Comparison of ENCODE assay signal across 8 cellular contexts in genomic region chr1:21439721-21440629, GRCh38. TPM values are rescaled to one million over a fixed set of nuclear protein-coding genes. Genes with fewer than 3 reads are reported as not detected.
DNase-seq lines count a peak whose midpoint lies in the region; ATAC-seq and TF ChIP-seq lines count a peak whose summit lies in the region.

Gene NBPF3 (plus strand): TSS chr1:21440137. CDS start chr1:21445087, 4,950 bp downstream.

- ATAC-seq in CD4-positive, alpha-beta T cell (ENCODE audit: poor library complexity) = peak; percentile 99
- peak; percentile 64 for ATAC-seq in GM19468 (IDR thresholded peaks at IDR 0.05; ENCODE audit: extremely low read depth, unreplicated experiment)
- ATAC-seq in naive thymus-derived CD4-positive, alpha-beta T cell = peak; percentile 99
- ATAC-seq in stimulated activated effector memory CD8-positive, alpha-beta T cell treated with anti-CD3 and anti-CD28 coated beads, Interleukin-12 subunit alpha, Interleukin-12 subunit beta, amount 100 ng/mL, for 72 hours = peak; percentile 96

- H3K4me3 ChIP-seq in fibroblast of lung (replicated peaks in 1 of 4; ENCODE audit: control extremely low read depth in 1 of 4, insufficient read depth in 1 of 4, low read depth in 3 of 4, low read length in 4 of 4) = peak within 1 kb of the TSS; percentile 57 to 83 (median 62)
- H3K4me3 ChIP-seq in naive thymus-derived CD4-positive, alpha-beta T cell (ENCODE audit: low read length) = peak within 1 kb of the TSS; percentile 80

- peak within 1 kb of the TSS; percentile 21 for H3K27ac ChIP-seq in CD4-positive, alpha-beta T cell (ENCODE audit: low read depth, low read length)
- H3K27ac ChIP-seq in fibroblast of lung (ENCODE audit: insufficient read depth, low read length) = peak within 1 kb of the TSS; percentile 62
- peak within 1 kb of the TSS; percentile 74 for H3K27ac ChIP-seq in naive thymus-derived CD4-positive, alpha-beta T cell (ENCODE audit: low read depth, low read length)

- POLR2A ChIA-PET in CD4-positive, alpha-beta T cell (lab: Charles Lee) = interaction anchor here (1.3 kb wide), 1 partner anchor 653 kb away, joined by 3 read pairs; the partner anchor contains the start of gene HP1BP3
- POLR2A ChIA-PET in naive thymus-derived CD4-positive, alpha-beta T cell (lab: Charles Lee) = no interaction called here

- CTCF ChIA-PET in CD4-positive, alpha-beta T cell (lab: Charles Lee) = no interaction called here
- CTCF ChIA-PET in naive thymus-derived CD4-positive, alpha-beta T cell (lab: Charles Lee) = no interaction called here

- H3K4me3 Mint-ChIP-seq in CD4-positive, alpha-beta T cell = peak within 1 kb of the TSS; percentile 97
- H3K4me3 Mint-ChIP-seq in activated T-helper 1 cell treated with anti-CD3 and anti-CD28 coated beads, Interleukin-12 subunit alpha, Interleukin-12 subunit beta, Interleukin-2, Interleukin-4 antibody, amounts not matched to agents 30 ng/mL and 10 ng/mL and 1 ng/mL, durations not matched to agents 14 hours and 24 hours and 36 hours = peak within 1 kb of the TSS; percentile 91
- H3K4me3 Mint-ChIP-seq in naive thymus-derived CD4-positive, alpha-beta T cell = peak within 1 kb of the TSS; percentile 89 to 98 (median 94)
- H3K4me3 Mint-ChIP-seq in stimulated activated effector memory CD8-positive, alpha-beta T cell treated with anti-CD3 and anti-CD28 coated beads, Interleukin-12 subunit alpha, Interleukin-12 subunit beta, amount 100 ng/mL, for 72 hours = peak within 1 kb of the TSS; percentile 91

- TF ChIP-seq CTCF in CD4-positive, alpha-beta T cell (IDR thresholded peaks at IDR 0.05) = no peak
- TF ChIP-seq CTCF in fibroblast of lung (conservative IDR thresholded peaks at IDR 0.05 in 1 of 2, IDR thresholded peaks at IDR 0.05 in 1 of 2; ENCODE audit: low read depth in 1 of 2, low read length in 2 of 2) = no peak

- H3K27ac Mint-ChIP-seq in CD4-positive, alpha-beta T cell = peak within 1 kb of the TSS; percentile 95
- H3K27ac Mint-ChIP-seq in activated T-helper 1 cell treated with anti-CD3 and anti-CD28 coated beads, Interleukin-12 subunit alpha, Interleukin-12 subunit beta, Interleukin-2, Interleukin-4 antibody, amounts not matched to agents 30 ng/mL and 10 ng/mL and 1 ng/mL, durations not matched to agents 14 hours and 24 hours and 36 hours = peak within 1 kb of the TSS; percentile 80
- peak within 1 kb of the TSS; percentile 73 to 96 (median 92) for H3K27ac Mint-ChIP-seq in naive thymus-derived CD4-positive, alpha-beta T cell
- H3K27ac Mint-ChIP-seq in stimulated activated effector memory CD8-positive, alpha-beta T cell treated with anti-CD3 and anti-CD28 coated beads, Interleukin-12 subunit alpha, Interleukin-12 subunit beta, amount 100 ng/mL, for 72 hours = peak within 1 kb of the TSS; percentile 70

- H3K9ac ChIP-seq in fibroblast of lung (ENCODE audit: insufficient read depth, low read length) = peak within 1 kb of the TSS; percentile 62

- DNase-seq in CD4-positive, alpha-beta T cell = peak; percentile 77 to 92 (median 85)
- DNase-seq in HuH-7.5 (ENCODE audit: low spot score) (peak; percentile 63), RKO (ENCODE audit: low spot score) (peak; percentile 90), fibroblast of lung (ENCODE audit: low read depth in 2 of 2) (peak; percentile 82 to 86)
- peak; percentile 82 for DNase-seq in activated T-helper 1 cell treated with anti-CD3 and anti-CD28 coated beads, Interleukin-12 subunit alpha, Interleukin-12 subunit beta, Interleukin-2, Interleukin-4 antibody, amounts not matched to agents 30 ng/mL and 10 ng/mL and 1 ng/mL, durations not matched to agents 14 hours and 24 hours and 36 hours (ENCODE audit: low spot score)
- peak; percentile 71 to 86 (median 83) for DNase-seq in naive thymus-derived CD4-positive, alpha-beta T cell
- DNase-seq in stimulated activated effector memory CD8-positive, alpha-beta T cell treated with anti-CD3 and anti-CD28 coated beads, Interleukin-12 subunit alpha, Interleukin-12 subunit beta, amount 100 ng/mL, for 72 hours (ENCODE audit: low spot score in 2 of 2) = peak; percentile 75 to 91

- H3K4me2 ChIP-seq in fibroblast of lung (ENCODE audit: extremely low read depth, insufficient read depth, low read length) = peak within 1 kb of the TSS; percentile 85

- H4K20me1 ChIP-seq in fibroblast of lung (ENCODE audit: control insufficient read depth, extremely low read depth, insufficient read depth, low read length) = no peaks in the 10 kb centered on the region

- intact Hi-C loops in CD4-positive, alpha-beta T cell (cut with DNase I, micrococcal nuclease) = loop anchor here in 1 of 2 experiments (2.0 to 5.0 kb wide), 2 partner anchors 93 to 343 kb away; partner anchors contain the start of gene USP48
- intact Hi-C loops in activated T-helper 1 cell treated with anti-CD3 and anti-CD28 coated beads, Interleukin-12 subunit alpha, Interleukin-12 subunit beta, Interleukin-2, Interleukin-4 antibody, amounts not matched to agents 30 ng/mL and 10 ng/mL and 1 ng/mL, durations not matched to agents 14 hours and 24 hours and 36 hours (cut with micrococcal nuclease) = loop anchor here (1.0 kb wide), 1 partner anchor 147 kb away; no protein-coding TSS in a partner anchor
- intact Hi-C loops in naive thymus-derived CD4-positive, alpha-beta T cell (cut with micrococcal nuclease) = loop anchor here in 1 of 2 donors (1.0 to 10.0 kb wide), 4 partner anchors 219 to 1015 kb away; partner anchors contain the start of genes EIF4G3, PINK1 and ZBTB40

- H3K79me2 ChIP-seq in fibroblast of lung (ENCODE audit: control insufficient read depth, insufficient read depth, low read length) = peaks cover 4% of the 10 kb centered on the region

- peaks cover 3% of the 10 kb centered on the region for H3K36me3 ChIP-seq in fibroblast of lung (ENCODE audit: control insufficient read depth, insufficient read depth, low read length)
- peaks cover 0 to 5% (median 0%) of the 10 kb centered on the region in 3 experiments for H3K36me3 ChIP-seq in naive thymus-derived CD4-positive, alpha-beta T cell (ENCODE audit: control insufficient read depth in 2 of 3, insufficient read depth in 3 of 3, low read length in 3 of 3)

- peaks cover 2% of the 10 kb centered on the region for H3K4me1 ChIP-seq in fibroblast of lung (ENCODE audit: control insufficient read depth, extremely low read depth, insufficient read depth, low read length)
- H3K4me1 ChIP-seq in naive thymus-derived CD4-positive, alpha-beta T cell (ENCODE audit: control insufficient read depth in 2 of 2, insufficient read depth in 2 of 2, low read length in 2 of 2) = no peaks in the 10 kb centered on the region

- peak within 1 kb of the TSS; percentile 91 for H2AFZ ChIP-seq in fibroblast of lung (ENCODE audit: low read length)

- H3K36me3 Mint-ChIP-seq in CD4-positive, alpha-beta T cell (ENCODE audit: low read depth) = peaks cover 20% of the 10 kb centered on the region
- no peaks in the 10 kb centered on the region for H3K36me3 Mint-ChIP-seq in activated T-helper 1 cell treated with anti-CD3 and anti-CD28 coated beads, Interleukin-12 subunit alpha, Interleukin-12 subunit beta, Interleukin-2, Interleukin-4 antibody, amounts not matched to agents 30 ng/mL and 10 ng/mL and 1 ng/mL, durations not matched to agents 14 hours and 24 hours and 36 hours (ENCODE audit: low read depth)
- H3K36me3 Mint-ChIP-seq in naive thymus-derived CD4-positive, alpha-beta T cell = peaks cover 0 to 4% (median 0%) of the 10 kb centered on the region in 5 donors
- no peaks in the 10 kb centered on the region for H3K36me3 Mint-ChIP-seq in stimulated activated effector memory CD8-positive, alpha-beta T cell treated with anti-CD3 and anti-CD28 coated beads, Interleukin-12 subunit alpha, Interleukin-12 subunit beta, amount 100 ng/mL, for 72 hours

- no peaks in the 10 kb centered on the region for H3K9me3 ChIP-seq in CD4-positive, alpha-beta T cell (ENCODE audit: control insufficient read depth, low read length)
- no peaks in the 10 kb centered on the region for H3K9me3 ChIP-seq in fibroblast of lung (ENCODE audit: control insufficient read depth, insufficient read depth, low read depth, low read length)
- no peaks in the 10 kb centered on the region for H3K9me3 ChIP-seq in naive thymus-derived CD4-positive, alpha-beta T cell (ENCODE audit: control insufficient read depth in 2 of 3, low read length in 3 of 3)

- H3K27me3 Mint-ChIP-seq in CD4-positive, alpha-beta T cell = no peaks in the 10 kb centered on the region
- H3K27me3 Mint-ChIP-seq in activated T-helper 1 cell treated with anti-CD3 and anti-CD28 coated beads, Interleukin-12 subunit alpha, Interleukin-12 subunit beta, Interleukin-2, Interleukin-4 antibody, amounts not matched to agents 30 ng/mL and 10 ng/mL and 1 ng/mL, durations not matched to agents 14 hours and 24 hours and 36 hours (ENCODE audit: insufficient read depth) = peaks cover 29% of the 10 kb centered on the region
- H3K27me3 Mint-ChIP-seq in naive thymus-derived CD4-positive, alpha-beta T cell = peaks cover 0 to 42% (median 2%) of the 10 kb centered on the region in 5 donors

- no peaks in the 10 kb centered on the region for H3K9me3 Mint-ChIP-seq in CD4-positive, alpha-beta T cell
- H3K9me3 Mint-ChIP-seq in activated T-helper 1 cell treated with anti-CD3 and anti-CD28 coated beads, Interleukin-12 subunit alpha, Interleukin-12 subunit beta, Interleukin-2, Interleukin-4 antibody, amounts not matched to agents 30 ng/mL and 10 ng/mL and 1 ng/mL, durations not matched to agents 14 hours and 24 hours and 36 hours = no peaks in the 10 kb centered on the region
- H3K9me3 Mint-ChIP-seq in naive thymus-derived CD4-positive, alpha-beta T cell = no peaks in the 10 kb centered on the region
- H3K9me3 Mint-ChIP-seq in stimulated activated effector memory CD8-positive, alpha-beta T cell treated with anti-CD3 and anti-CD28 coated beads, Interleukin-12 subunit alpha, Interleukin-12 subunit beta, amount 100 ng/mL, for 72 hours = no peaks in the 10 kb centered on the region

- H3K4me1 Mint-ChIP-seq in CD4-positive, alpha-beta T cell (ENCODE audit: low read depth) = peaks cover 21% of the 10 kb centered on the region
- peaks cover 16% of the 10 kb centered on the region for H3K4me1 Mint-ChIP-seq in activated T-helper 1 cell treated with anti-CD3 and anti-CD28 coated beads, Interleukin-12 subunit alpha, Interleukin-12 subunit beta, Interleukin-2, Interleukin-4 antibody, amounts not matched to agents 30 ng/mL and 10 ng/mL and 1 ng/mL, durations not matched to agents 14 hours and 24 hours and 36 hours (ENCODE audit: low read depth)
- H3K4me1 Mint-ChIP-seq in naive thymus-derived CD4-positive, alpha-beta T cell = peaks cover 20 to 35% (median 24%) of the 10 kb centered on the region in 7 donors
- peaks cover 13% of the 10 kb centered on the region for H3K4me1 Mint-ChIP-seq in stimulated activated effector memory CD8-positive, alpha-beta T cell treated with anti-CD3 and anti-CD28 coated beads, Interleukin-12 subunit alpha, Interleukin-12 subunit beta, amount 100 ng/mL, for 72 hours

- H3K27me3 ChIP-seq in CD4-positive, alpha-beta T cell (ENCODE audit: control insufficient read depth, insufficient read depth, low read length) = no peaks in the 10 kb centered on the region
- H3K27me3 ChIP-seq in fibroblast of lung (ENCODE audit: control insufficient read depth, insufficient read depth, low read length) = no peaks in the 10 kb centered on the region
- H3K27me3 ChIP-seq in naive thymus-derived CD4-positive, alpha-beta T cell (ENCODE audit: control insufficient read depth in 2 of 2, insufficient read depth in 2 of 2, low read length in 2 of 2) = no peaks in the 10 kb centered on the region

RNA-seq across cellular contexts. Expression of gene NBPF3, which starts in this region (rescaled TPM):
- 1 to 10 TPM; 8.2 to 8.5 TPM for total RNA-seq in CD4-positive, alpha-beta T cell
- 3.3 and 3.4 TPM in 2 replicates for total RNA-seq in activated T-helper 1 cell treated with anti-CD3 and anti-CD28 coated beads, Interleukin-12 subunit alpha, Interleukin-12 subunit beta, Interleukin-2, Interleukin-4 antibody, amounts not matched to agents 30 ng/mL and 10 ng/mL and 1 ng/mL, durations not matched to agents 14 hours and 24 hours and 36 hours
- 13.4 and 35.0 TPM in 2 replicates for total RNA-seq in fibroblast of lung
- 13.0 and 20.4 TPM in 2 replicates for polyA plus RNA-seq in fibroblast of lung
- polyA plus RNA-seq in fibroblast of lung (2012) = 12.8 and 18.6 TPM in 2 replicates
- 22.9 and 27.9 TPM in 2 replicates for polyA minus RNA-seq in fibroblast of lung (ENCODE audit: low replicate concordance)
- total RNA-seq in naive thymus-derived CD4-positive, alpha-beta T cell = 10 to 100 TPM in 4 of 5 experiments, 1 to 10 TPM in 1; 5.6 to 18.1 (median 12.0) TPM
- 1 to 10 TPM; 4.2 to 7.8 TPM for polyA plus RNA-seq in naive thymus-derived CD4-positive, alpha-beta T cell

Comparison
In these comparisons a context has a peak if more than half of its experiments do, and no peak if none do; other contexts are left out.
1. Peak in every context shown above with its lines: DNase-seq, ATAC-seq, H3K4me3 ChIP-seq and H3K27ac ChIP-seq.
2. H3K27ac ChIP-seq: peak in every context shown above with its lines; median percentile 74 in naive thymus-derived CD4-positive, alpha-beta T cell; 62 in fibroblast of lung; 21 in CD4-positive, alpha-beta T cell.